In genomic region chr6:43742931-43743632, GRCh38 we compare ENCODE assay signal across 19 cellular contexts. TPM values are rescaled to one million over a fixed set of nuclear protein-coding genes. Genes with fewer than 3 reads are reported as not detected.
DNase-seq lines count a peak whose midpoint lies in the region; TF ChIP-seq lines count a peak whose summit lies in the region.
"Had no signal": no experiment of that assay in that cellular context is flagged by ENCODE, and none has a peak within 500 bp of the region (broad histone marks: within the 10 kb centered on the region; RNA-seq: fewer than 3 reads in every experiment).

No MANE protein-coding gene starts in this region.

- H4K20me1 ChIP-seq in H9 (ENCODE audit: control insufficient read depth, insufficient read depth, insufficient read length): no peaks in the 10 kb centered on the region

- H3K18ac ChIP-seq in H9 (ENCODE audit: insufficient read length, low read depth, low read length): no peak overlapping the region

- no peak overlapping the region for H2BK12ac ChIP-seq in H9 (ENCODE audit: insufficient read length, low read depth, low read length)

- H3K56ac ChIP-seq in H9 (ENCODE audit: insufficient read length, low read depth, low read length): no peak overlapping the region

- H2AK5ac ChIP-seq in H9 (ENCODE audit: insufficient read length, low read length): no peak overlapping the region

- no peaks in the 10 kb centered on the region for H3K4me1 ChIP-seq in H9 (ENCODE audit: insufficient read depth, low read length)
- peaks cover 6% of the 10 kb centered on the region for H3K4me1 ChIP-seq in left ventricle myocardium inferior
- no peaks in the 10 kb centered on the region for H3K4me1 ChIP-seq in sigmoid colon
- no peaks in the 10 kb centered on the region for H3K4me1 ChIP-seq in CD8-positive, alpha-beta memory T cell (ENCODE audit: insufficient read depth, low read length)
- H3K4me1 ChIP-seq: colonic mucosa, right lobe of liver had no signal

- H3K36me3 ChIP-seq in WERI-Rb-1 (no peaks in the 10 kb centered on the region), left ventricle myocardium inferior (no peaks in the 10 kb centered on the region), sigmoid colon (no peaks in the 10 kb centered on the region)
- H3K36me3 ChIP-seq in CD8-positive, alpha-beta memory T cell (ENCODE audit: insufficient read depth, low read length): no peaks in the 10 kb centered on the region
- H3K36me3 ChIP-seq: colonic mucosa, right lobe of liver had no signal

- no peak overlapping the region for H3K4me2 ChIP-seq in H9 (ENCODE audit: insufficient read depth, insufficient read length, low read length)

- no peaks in the 10 kb centered on the region for H3K79me2 ChIP-seq in H9 (ENCODE audit: insufficient read depth, low read length)

- H3K4ac ChIP-seq in H9 (ENCODE audit: low read depth, low read length): no peak overlapping the region

- peaks cover 4% of the 10 kb centered on the region; the same call in 1 of the 2 replicates for H3K27me3 Mint-ChIP-seq in H9 (ENCODE audit: low read depth)
- H3K27me3 Mint-ChIP-seq in CD8-positive, alpha-beta memory T cell: peaks cover 8 to 35% of the 10 kb centered on the region in 2 donors
- H3K27me3 Mint-ChIP-seq: activated naive CD8-positive, alpha-beta T cell treated with anti-CD3 and anti-CD28 coated beads, Interleukin-2, amount 50 U/mL, for 24 hours had no signal

- no peak overlapping the region for H4K8ac ChIP-seq in H9 (replicated peaks; ENCODE audit: insufficient read length, low read depth, low read length)

- H2AFZ ChIP-seq in H9 (ENCODE audit: low read length): no peak overlapping the region

- WGBS in H9 (ENCODE audit: extremely low coverage, insufficient read length, low lambda C conversion rate): no CpG with 5 or more reads among the region's 9 CpGs
- 79 to 86% methylated on average over 9 of the region's 9 CpGs for WGBS in sigmoid colon, 2 donors

- H3K36me3 Mint-ChIP-seq in H9 (ENCODE audit: insufficient read depth in 1 of 3, low read depth in 3 of 3): no peaks in the 10 kb centered on the region
- no peaks in the 10 kb centered on the region for H3K36me3 Mint-ChIP-seq in CD8-positive, alpha-beta memory T cell
- H3K36me3 Mint-ChIP-seq: memory B cell had no signal

- H2BK120ac ChIP-seq in H9 (ENCODE audit: low read depth, low read length, poor library complexity, severe bottlenecking): no peak overlapping the region

- H3K4me1 Mint-ChIP-seq in H9: peaks cover 19 to 70% of the 10 kb centered on the region in 2 experiments
- H3K4me1 Mint-ChIP-seq in CD8-positive, alpha-beta memory T cell: no peaks in the 10 kb centered on the region
- H3K4me1 Mint-ChIP-seq: activated naive CD8-positive, alpha-beta T cell treated with anti-CD3 and anti-CD28 coated beads, Interleukin-2, amount 50 U/mL, for 24 hours had no signal

- H3K14ac ChIP-seq in H9 (ENCODE audit: insufficient read depth, low read length): no peak overlapping the region; the same call in 1 of the 2 replicates

- H3K27me3 ChIP-seq in H9 (ENCODE audit: insufficient read depth, low read length) (no peaks in the 10 kb centered on the region), WERI-Rb-1 (ENCODE audit: insufficient read depth, low read depth, severe bottlenecking) (no peaks in the 10 kb centered on the region), left ventricle myocardium inferior (ENCODE audit: low read depth) (peaks cover 5% of the 10 kb centered on the region), sigmoid colon (no peaks in the 10 kb centered on the region)
- H3K27me3 ChIP-seq in CD8-positive, alpha-beta memory T cell (ENCODE audit: insufficient read depth, low read length, poor library complexity, severe bottlenecking): no peaks in the 10 kb centered on the region
- H3K27me3 ChIP-seq: colonic mucosa, right lobe of liver had no signal

- POLR2A ChIA-PET in CD8-positive, alpha-beta memory T cell (lab: Charles Lee): no interaction called here

- no peak for TF ChIP-seq EP300 in sigmoid colon (IDR thresholded peaks at IDR 0.05)

- no peaks in the 10 kb centered on the region for H3K79me1 ChIP-seq in H9 (ENCODE audit: insufficient read depth, low read depth, low read length, poor library complexity, severe bottlenecking)

- H3K27ac Mint-ChIP-seq in H9: peak overlapping the region in 1 of 3 experiments; percentile 49; a peak in 2 of 7 replicates
- peak overlapping the region in 2 of 8 donors; percentile 18 to 24 for H3K27ac Mint-ChIP-seq in CD8-positive, alpha-beta memory T cell
- H3K27ac Mint-ChIP-seq: activated naive CD8-positive, alpha-beta T cell treated with anti-CD3 and anti-CD28 coated beads, Interleukin-2, amount 50 U/mL, for 24 hours; memory B cell had no signal

- H3K9me3 ChIP-seq in H9 (ENCODE audit: control insufficient read depth, low read depth, low read length) (no peaks in the 10 kb centered on the region), WERI-Rb-1 (ENCODE audit: severe bottlenecking) (no peaks in the 10 kb centered on the region), left ventricle myocardium inferior (replicated peaks) (no peaks in the 10 kb centered on the region), sigmoid colon (no peaks in the 10 kb centered on the region)
- no peaks in the 10 kb centered on the region for H3K9me3 ChIP-seq in CD8-positive, alpha-beta memory T cell (ENCODE audit: low read length)
- H3K9me3 ChIP-seq: colonic mucosa, right lobe of liver had no signal

- H3K9ac ChIP-seq in H9 (ENCODE audit: extremely low read depth, insufficient read length, low read length): no peak overlapping the region

- no peak for TF ChIP-seq POLR2A in sigmoid colon (IDR thresholded peaks at IDR 0.05)

- intact Hi-C loops in left ventricle myocardium inferior (cut with micrococcal nuclease) (no loop called here), sigmoid colon (cut with DNase I) (no loop called here)

- H3K23me2 ChIP-seq in H9 (ENCODE audit: insufficient read length, low read depth, low read length, poor library complexity, severe bottlenecking): no peaks in the 10 kb centered on the region

- no peak overlapping the region for H4K91ac ChIP-seq in H9 (ENCODE audit: insufficient read length, low read depth, low read length)

- no peak overlapping the region for H2BK20ac ChIP-seq in H9 (ENCODE audit: low read depth, low read length, poor library complexity, severe bottlenecking)

- peak; percentile 15 for DNase-seq in H9
- DNase-seq in WERI-Rb-1: peak; percentile 6
- DNase-seq in left ventricle myocardium inferior: no peak
- peak; percentile 58 for DNase-seq in sigmoid colon
- no peak for DNase-seq in activated naive CD4-positive, alpha-beta T cell treated with Interleukin-2 at 50 U/mL for 16 hours
- no peak for DNase-seq in dermis blood vessel endothelial cell
- DNase-seq in HuH-7 (ENCODE audit: low spot score): no peak
- DNase-seq in CD8-positive, alpha-beta memory T cell: no peak
- DNase-seq: activated CD4-positive, alpha-beta T cell treated with anti-CD3 and anti-CD28 coated beads for 4 hours; activated naive CD8-positive, alpha-beta T cell treated with anti-CD3 and anti-CD28 coated beads, Interleukin-2, amount 50 U/mL, for 24 hours; colonic mucosa; GOT3; KG1; NCI-H1694 treated with DMSO at 0.1 percent for 48 hours; NCI-H69; SHP77 treated with DMSO at 0.1 percent for 48 hours; T-helper 1 cell had no signal

- H3K4me3 ChIP-seq in WERI-Rb-1 (ENCODE audit: low read depth, low read length): no peak overlapping the region
- no peak overlapping the region for H3K4me3 ChIP-seq in left ventricle myocardium inferior
- no peak overlapping the region for H3K4me3 ChIP-seq in sigmoid colon
- no peak overlapping the region for H3K4me3 ChIP-seq in CD8-positive, alpha-beta memory T cell (ENCODE audit: low read length)
- H3K4me3 ChIP-seq: colonic mucosa, right lobe of liver had no signal

- no peaks in the 10 kb centered on the region; a peak in 1 of 5 replicates for H3K9me3 Mint-ChIP-seq in H9
- no peaks in the 10 kb centered on the region for H3K9me3 Mint-ChIP-seq in CD8-positive, alpha-beta memory T cell
- H3K9me3 Mint-ChIP-seq: activated naive CD8-positive, alpha-beta T cell treated with anti-CD3 and anti-CD28 coated beads, Interleukin-2, amount 50 U/mL, for 24 hours; memory B cell had no signal

- no peak overlapping the region for H3K23ac ChIP-seq in H9 (ENCODE audit: insufficient read length, low read depth, low read length)

- TF ChIP-seq CTCF in H9 (conservative IDR thresholded peaks at IDR 0.05): no peak
- no peak for TF ChIP-seq CTCF in WERI-Rb-1 (IDR thresholded peaks at IDR 0.05; ENCODE audit: low read depth, low read length)
- no peak for TF ChIP-seq CTCF in left ventricle myocardium inferior (IDR thresholded peaks at IDR 0.05; ENCODE audit: borderline replicate concordance)
- no peak for TF ChIP-seq CTCF in sigmoid colon (IDR thresholded peaks at IDR 0.05)

- no peak overlapping the region for H4K5ac ChIP-seq in H9 (ENCODE audit: insufficient read length, low read depth, low read length)

- no peak overlapping the region for H3K4me3 Mint-ChIP-seq in H9
- no peak overlapping the region for H3K4me3 Mint-ChIP-seq in CD8-positive, alpha-beta memory T cell
- H3K4me3 Mint-ChIP-seq: activated naive CD8-positive, alpha-beta T cell treated with anti-CD3 and anti-CD28 coated beads, Interleukin-2, amount 50 U/mL, for 24 hours; memory B cell had no signal

- no peak overlapping the region for H2BK15ac ChIP-seq in H9 (ENCODE audit: low read depth, low read length)

- H3K27ac ChIP-seq in H9 (ENCODE audit: insufficient read length, low read depth, low read length): no peak overlapping the region
- H3K27ac ChIP-seq in WERI-Rb-1: no peak overlapping the region
- peak overlapping the region; percentile 54 for H3K27ac ChIP-seq in left ventricle myocardium inferior (replicated peaks)
- H3K27ac ChIP-seq in sigmoid colon: no peak overlapping the region
- no peak overlapping the region for H3K27ac ChIP-seq in CD8-positive, alpha-beta memory T cell (ENCODE audit: low read depth, low read length)
- H3K27ac ChIP-seq: colonic mucosa, right lobe of liver had no signal

- no peak overlapping the region for H3T11ph ChIP-seq in H9 (ENCODE audit: low read length)

- CTCF ChIA-PET in CD8-positive, alpha-beta memory T cell (lab: Charles Lee): interaction anchor here (1.5 kb wide), 1 partner anchor 26 kb away, joined by 3 read pairs; no protein-coding TSS in a partner anchor

- no peak overlapping the region for H2BK5ac ChIP-seq in H9 (ENCODE audit: insufficient read length, low read length)

RNA-seq across cellular contexts. Expression of gene VEGFA, which starts 26.9 kb away (rescaled TPM):
- total RNA-seq in H9 (2021) (46.1 and 47.9 TPM in 2 replicates), left ventricle myocardium inferior (359 TPM), sigmoid colon (10 to 100 TPM; 20.9 to 60.9 (median 28.5) TPM), dermis blood vessel endothelial cell (5.8 and 10.9 TPM in 2 replicates)
- 100 to 1,000 TPM in 1 of 3 donors, 10 to 100 TPM in 2; 11.1 to 111 (median 34.8) TPM for polyA plus RNA-seq in sigmoid colon
- total RNA-seq in CD8-positive, alpha-beta memory T cell: 10 to 100 TPM; 16.4 to 17.5 TPM
- not detected for polyA plus RNA-seq in CD8-positive, alpha-beta memory T cell

RNA-seq across cellular contexts. Expression of gene MRPS18A, which starts 55.5 kb away (rescaled TPM):
- 65.1 and 67.3 TPM in 2 replicates for total RNA-seq in H9 (2021)
- 41.8 TPM for total RNA-seq in left ventricle myocardium inferior
- total RNA-seq in sigmoid colon: 10 to 100 TPM; 28.8 to 43.9 (median 34.1) TPM
- polyA plus RNA-seq in sigmoid colon: 10 to 100 TPM; 72.1 to 93.2 (median 90.2) TPM
- total RNA-seq in dermis blood vessel endothelial cell: 44.2 and 57.1 TPM in 2 replicates
- 10 to 100 TPM; 60.4 to 60.6 TPM for total RNA-seq in CD8-positive, alpha-beta memory T cell
- 65.2 TPM for polyA plus RNA-seq in CD8-positive, alpha-beta memory T cell

Comparison
In these comparisons a context has a peak if more than half of its experiments do, and no peak if none do; other contexts are left out.
1. DNase-seq: peak in H9 (single experiment), WERI-Rb-1 (single experiment) and sigmoid colon (single experiment); none in left ventricle myocardium inferior (single experiment), activated naive CD4-positive, alpha-beta T cell treated with Interleukin-2 at 50 U/mL for 16 hours (single experiment), dermis blood vessel endothelial cell (single experiment), HuH-7 (single experiment) and CD8-positive, alpha-beta memory T cell (0 of 5).